ENCODE assay signal across 15 cellular contexts in genomic region chr12:121189887-121190155, GRCh38. TPM values are rescaled to one million over a fixed set of nuclear protein-coding genes. Genes with fewer than 3 reads are reported as not detected.
DNase-seq lines count a peak whose midpoint lies in the region; ATAC-seq and TF ChIP-seq lines count a peak whose summit lies in the region.
"Had no signal": no experiment of that assay in that cellular context is flagged by ENCODE, and none has a peak within 500 bp of the region (broad histone marks: within the 10 kb centered on the region; RNA-seq: fewer than 3 reads in every experiment).

No MANE protein-coding gene starts in this region.

- H2BK120ac ChIP-seq in mesenchymal stem cell (ENCODE audit: low read depth, low read length): no peak overlapping the region

- no peak overlapping the region for H2BK5ac ChIP-seq in mesenchymal stem cell (ENCODE audit: low read depth, low read length, poor library complexity, severe bottlenecking)

- H4K91ac ChIP-seq in mesenchymal stem cell (ENCODE audit: low read length): no peak overlapping the region

- no peaks in the 10 kb centered on the region for H3K79me1 ChIP-seq in mesenchymal stem cell (replicated peaks; ENCODE audit: low read length, poor library complexity, severe bottlenecking)

- POLR2A ChIA-PET in RWPE1 (lab: Yijun Ruan, JAX; ENCODE audit: low non-redundant PET): interaction anchor here (0.6 kb wide), 1 partner anchor 21 kb away, joined by 3 read pairs; no protein-coding TSS in a partner anchor

- H3K4me2 ChIP-seq in mesenchymal stem cell (ENCODE audit: low read length, poor library complexity, severe bottlenecking): no peak overlapping the region
- H3K4me2 ChIP-seq: A549 had no signal

- intact Hi-C loops in CD14-positive monocyte (cut with micrococcal nuclease): loop anchor here (1.0 to 5.0 kb wide), 2 partner anchors 43 to 46 kb away; no protein-coding TSS in a partner anchor

- DNase-seq in CD14-positive monocyte (ENCODE audit: low spot score) (no peak), RWPE1 (ENCODE audit: low spot score) (no peak), chondrocyte (ENCODE audit: low spot score) (no peak), mesenchymal stem cell (no peak), occipital lobe (lab: John Stamatoyannopoulos, UW) (no peak), endothelial cell (ENCODE audit: low spot score) (no peak)
- DNase-seq: DMS79 treated with DMSO at 0.1 percent for 48 hours, NCI-H1105, NCI-H2081, NCI-H510A, NCI-H774 had no signal

- H3K9ac ChIP-seq in mesenchymal stem cell (ENCODE audit: low read length): no peak overlapping the region

- H3K27me3 Mint-ChIP-seq in CD14-positive monocyte (ENCODE audit: low read depth in 3 of 3) (peaks cover 0 to 6% (median 0%) of the 10 kb centered on the region in 3 donors), chondrocyte (ENCODE audit: low read depth) (no peaks in the 10 kb centered on the region), endothelial cell (ENCODE audit: unreplicated experiment) (peaks cover 3% of the 10 kb centered on the region)

- H3K9me3 Mint-ChIP-seq in CD14-positive monocyte: no peaks in the 10 kb centered on the region
- no peaks in the 10 kb centered on the region for H3K9me3 Mint-ChIP-seq in chondrocyte (ENCODE audit: low read depth)
- no peaks in the 10 kb centered on the region for H3K9me3 Mint-ChIP-seq in endothelial cell (ENCODE audit: unreplicated experiment)

- H3K4me3 Mint-ChIP-seq in CD14-positive monocyte: no peak overlapping the region
- no peak overlapping the region for H3K4me3 Mint-ChIP-seq in chondrocyte (ENCODE audit: unreplicated experiment)
- H3K4me3 Mint-ChIP-seq in endothelial cell (ENCODE audit: unreplicated experiment): no peak overlapping the region

- H3K36me3 ChIP-seq in mesenchymal stem cell (ENCODE audit: control insufficient read depth in 1 of 2, insufficient read depth in 2 of 2, low read depth in 1 of 2, low read length in 2 of 2): no peaks in the 10 kb centered on the region

- no peak overlapping the region for H2AFZ ChIP-seq in mesenchymal stem cell (ENCODE audit: low read depth, low read length)

- H3K36me3 Mint-ChIP-seq in CD14-positive monocyte: peaks cover 22 to 23% of the 10 kb centered on the region in 2 donors
- no peaks in the 10 kb centered on the region for H3K36me3 Mint-ChIP-seq in chondrocyte (ENCODE audit: low read depth)
- no peaks in the 10 kb centered on the region for H3K36me3 Mint-ChIP-seq in endothelial cell (ENCODE audit: low read depth, unreplicated experiment)

- no peak overlapping the region for H3K23ac ChIP-seq in mesenchymal stem cell (ENCODE audit: low read length in 2 of 2)

- 93% methylated on average over 3 of the region's 4 CpGs for WGBS in mesenchymal stem cell

- peak overlapping the region; percentile 6 for H2AK5ac ChIP-seq in mesenchymal stem cell (ENCODE audit: low read length, severe bottlenecking)

- H3K9me3 ChIP-seq in mesenchymal stem cell (ENCODE audit: control insufficient read depth, low read length): peaks cover 3% of the 10 kb centered on the region
- H3K9me3 ChIP-seq: A549 had no signal

- TF ChIP-seq CTCF in CD14-positive monocyte (IDR thresholded peaks at IDR 0.05) (no peak), RWPE1 (conservative IDR thresholded peaks at IDR 0.05; ENCODE audit: low read depth) (no peak), chondrocyte (IDR thresholded peaks at IDR 0.05) (no peak), endothelial cell (IDR thresholded peaks at IDR 0.05; ENCODE audit: unreplicated experiment) (no peak)

- peaks cover 10% of the 10 kb centered on the region for H3K4me1 ChIP-seq in mesenchymal stem cell (ENCODE audit: control insufficient read depth, insufficient read depth, low read depth, low read length)
- H3K4me1 ChIP-seq: A549 had no signal

- CTCF ChIA-PET in RWPE1 (lab: Yijun Ruan, JAX): interaction anchor here (0.6 kb wide), 1 partner anchor 778 kb away, joined by 5 read pairs; no protein-coding TSS in a partner anchor

- no peaks in the 10 kb centered on the region for H3K27me3 ChIP-seq in mesenchymal stem cell (ENCODE audit: control insufficient read depth in 1 of 2, insufficient read depth in 1 of 2, low read length in 2 of 2)

- peak overlapping the region in 1 of 2 experiments; percentile 6 for H3K14ac ChIP-seq in mesenchymal stem cell (ENCODE audit: low read length in 2 of 2)

- peak overlapping the region; percentile 2 to 23 for H2BK12ac ChIP-seq in mesenchymal stem cell (ENCODE audit: low read length in 2 of 2)

- peak overlapping the region; percentile 67 to 94 (median 88) for H3K27ac Mint-ChIP-seq in CD14-positive monocyte
- peak overlapping the region; percentile 49 for H3K27ac Mint-ChIP-seq in chondrocyte (ENCODE audit: unreplicated experiment)
- no peak overlapping the region for H3K27ac Mint-ChIP-seq in endothelial cell (ENCODE audit: unreplicated experiment)

- H3K4me3 ChIP-seq in mesenchymal stem cell (ENCODE audit: insufficient read depth in 1 of 2, low read depth in 1 of 2, low read length in 2 of 2): no peak overlapping the region
- H3K4me3 ChIP-seq: A549 had no signal

- no peak overlapping the region for H3K4ac ChIP-seq in mesenchymal stem cell (ENCODE audit: low read depth in 1 of 2, low read length in 2 of 2)

- no peak for ATAC-seq in HG02623 (IDR thresholded peaks at IDR 0.05; ENCODE audit: unreplicated experiment)
- no peak for ATAC-seq in HG03442 (IDR thresholded peaks at IDR 0.05; ENCODE audit: unreplicated experiment)

- H4K8ac ChIP-seq in mesenchymal stem cell (ENCODE audit: low read length): no peak overlapping the region

- H3K27ac ChIP-seq in RWPE1 (peak overlapping the region; percentile 31; the same call in 1 of the 2 replicates), mesenchymal stem cell (ENCODE audit: low read length, poor library complexity, severe bottlenecking) (peak overlapping the region; percentile 8)
- H3K27ac ChIP-seq: A549 had no signal

- H3K4me1 Mint-ChIP-seq in CD14-positive monocyte: peaks cover 43% of the 10 kb centered on the region
- peaks cover 30% of the 10 kb centered on the region for H3K4me1 Mint-ChIP-seq in chondrocyte (ENCODE audit: low read depth)
- peaks cover 8% of the 10 kb centered on the region for H3K4me1 Mint-ChIP-seq in endothelial cell (ENCODE audit: unreplicated experiment)

- peak overlapping the region in 1 of 2 experiments; percentile 84 for H3K18ac ChIP-seq in mesenchymal stem cell (ENCODE audit: low read depth in 1 of 2, low read length in 2 of 2)

- H2BK15ac ChIP-seq in mesenchymal stem cell (ENCODE audit: low read depth, poor library complexity, severe bottlenecking): no peak overlapping the region

RNA-seq across cellular contexts. Expression of gene P2RX4, which starts 20.1 kb away (rescaled TPM):
- polyA plus RNA-seq in CD14-positive monocyte: 10 to 100 TPM; 61.8 to 74.7 TPM
- total RNA-seq in chondrocyte (14.7 to 23.3 TPM (median 20.7 TPM) in 3 replicates), occipital lobe (6.6 TPM), endothelial cell (ENCODE audit: unreplicated experiment) (20.0 TPM)
- polyA plus RNA-seq in mesenchymal stem cell (2013, experiment 1 of 2): 33.2 TPM
- 33.2 TPM for polyA plus RNA-seq in mesenchymal stem cell (2013, experiment 2 of 2)

RNA-seq across cellular contexts. Expression of gene P2RX7, which starts 57.1 kb away (rescaled TPM):
- 10 to 100 TPM; 12.3 to 20.5 TPM for polyA plus RNA-seq in CD14-positive monocyte
- total RNA-seq in chondrocyte (0.39 to 1.00 TPM (median 0.47 TPM) in 3 replicates), occipital lobe (2.7 TPM), endothelial cell (ENCODE audit: unreplicated experiment) (0.82 TPM)
- polyA plus RNA-seq in mesenchymal stem cell (2013, experiment 1 of 2): 4.2 TPM
- 3.3 TPM for polyA plus RNA-seq in mesenchymal stem cell (2013, experiment 2 of 2)
- total RNA-seq: G401 had no signal
